1 cellular context compared by ENCODE assay signal in genomic region chr10:5623081-5623748, GRCh38.
TF ChIP-seq lines count a peak whose summit lies in the region.

No MANE protein-coding gene starts in this region.

TF ChIP-seq in K562, 482 proteins besides CTCF, POLR2A, EP300 and RAD21 (continued from another document and continues in another):
- TF ChIP-seq, protein P1, sequence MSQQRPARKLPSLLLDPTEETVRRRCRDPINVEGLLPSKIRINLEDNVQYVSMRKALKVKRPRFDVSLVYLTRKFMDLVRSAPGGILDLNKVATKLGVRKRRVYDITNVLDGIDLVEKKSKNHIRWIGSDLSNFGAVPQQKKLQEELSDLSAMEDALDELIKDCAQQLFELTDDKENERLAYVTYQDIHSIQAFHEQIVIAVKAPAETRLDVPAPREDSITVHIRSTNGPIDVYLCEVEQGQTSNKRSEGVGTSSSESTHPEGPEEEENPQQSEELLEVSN (IDR thresholded peaks at IDR 0.05; ENCODE audit: borderline replicate concordance in 1 of 2, extremely low read depth in 1 of 2, insufficient read depth in 1 of 2, insufficient read length in 1 of 2, low read depth in 1 of 2, low read length in 1 of 2, poor library complexity in 1 of 2, severe bottlenecking in 1 of 2): peak in 1 of 2 experiments; percentile 19
- TF ChIP-seq GATAD2A (IDR thresholded peaks at IDR 0.05) (0 out of 2 replicates have a peak, but pooled peaks have one; percentile 66), ESRRA (IDR thresholded peaks at IDR 0.05; ENCODE audit: borderline replicate concordance, low read depth) (0 out of 2 replicates have a peak, but pooled peaks have one; percentile 11), ELF2 (CRISPR knock-in tag; IDR thresholded peaks at IDR 0.05) (no peak), MBD2 (IDR thresholded peaks at IDR 0.05; ENCODE audit: borderline replicate concordance, low read depth) (no peak), HDGF (IDR thresholded peaks at IDR 0.05) (0 out of 2 replicates have a peak, but pooled peaks have one; percentile 40), SMC3 (conservative IDR thresholded peaks at IDR 0.05; ENCODE audit: insufficient read depth, low read depth, low read length) (peak; percentile 95), HNRNPK (IDR thresholded peaks at IDR 0.05; ENCODE audit: low read depth, low read length, poor library complexity, severe bottlenecking) (no peak), NBN (IDR thresholded peaks at IDR 0.05; ENCODE audit: low read depth) (no peak), POLR2H (tag; IDR thresholded peaks at IDR 0.05; ENCODE audit: low read depth) (no peak), SETDB1 (IDR thresholded peaks at IDR 0.05; ENCODE audit: low read length) (no peak), NEUROD1 (IDR thresholded peaks at IDR 0.05; ENCODE audit: borderline replicate concordance, low read depth, low read length, partially characterized antibody) (no peak), SIN3B (IDR thresholded peaks at IDR 0.05; ENCODE audit: low read depth) (no peak), FOXM1 (IDR thresholded peaks at IDR 0.05; ENCODE audit: low read depth) (no peak), FOXM1 (CRISPR knock-in tag; IDR thresholded peaks at IDR 0.05; ENCODE audit: low read depth) (no peak), ZNF175 (CRISPR knock-in tag; IDR thresholded peaks at IDR 0.05; ENCODE audit: low read depth) (no peak), ZNF263 (CRISPR knock-in tag; IDR thresholded peaks at IDR 0.05; ENCODE audit: borderline replicate concordance) (no peak), SP2 (IDR thresholded peaks at IDR 0.05; ENCODE audit: extremely low read depth, low read depth, low read length, poor library complexity, severe bottlenecking) (no peak), STAG1 (CRISPR knock-in tag; IDR thresholded peaks at IDR 0.05; ENCODE audit: borderline replicate concordance) (peak; percentile 97), ARID3B (CRISPR knock-in tag; IDR thresholded peaks at IDR 0.05; ENCODE audit: borderline replicate concordance) (peak; percentile 80; the same call in 1 of the 2 replicates), THRA (IDR thresholded peaks at IDR 0.05) (no peak), ZMIZ1 (IDR thresholded peaks at IDR 0.05; ENCODE audit: low read depth in 2 of 2, low read length in 2 of 2) (0 out of 4 replicates have a peak, but pooled peaks of 1 of the 2 experiments have one; percentile 35), TCF3 (CRISPR knock-in tag; IDR thresholded peaks at IDR 0.05) (peak; percentile 40; the same call in 1 of the 2 replicates), ZFPM2 (CRISPR knock-in tag; IDR thresholded peaks at IDR 0.05) (no peak), XRCC5 (IDR thresholded peaks at IDR 0.05; ENCODE audit: low read depth, low read length) (no peak), CXXC5 (CRISPR knock-in tag; IDR thresholded peaks at IDR 0.05) (peak; percentile 38; the same call in 1 of the 2 replicates), POLR2B (IDR thresholded peaks at IDR 0.05; ENCODE audit: low read depth, partially characterized antibody) (no peak), MTA3 (IDR thresholded peaks at IDR 0.05; ENCODE audit: borderline replicate concordance) (peak; percentile 44; the same call in 1 of the 2 replicates), PPARD (CRISPR knock-in tag; IDR thresholded peaks at IDR 0.05) (no peak), SP1 (CRISPR knock-in tag; IDR thresholded peaks at IDR 0.05) (peak; percentile 44; the same call in 1 of the 2 replicates), CBX5 (IDR thresholded peaks at IDR 0.05; ENCODE audit: borderline replicate concordance, low read depth) (no peak)
- TF ChIP-seq, protein P2, sequence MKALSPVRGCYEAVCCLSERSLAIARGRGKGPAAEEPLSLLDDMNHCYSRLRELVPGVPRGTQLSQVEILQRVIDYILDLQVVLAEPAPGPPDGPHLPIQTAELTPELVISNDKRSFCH (CRISPR knock-in tag; IDR thresholded peaks at IDR 0.05): no peak
- TF ChIP-seq, protein P2 (tag; IDR thresholded peaks at IDR 0.05): peak; percentile 56; the same call in 1 of the 2 replicates
- TF ChIP-seq, protein P3, sequence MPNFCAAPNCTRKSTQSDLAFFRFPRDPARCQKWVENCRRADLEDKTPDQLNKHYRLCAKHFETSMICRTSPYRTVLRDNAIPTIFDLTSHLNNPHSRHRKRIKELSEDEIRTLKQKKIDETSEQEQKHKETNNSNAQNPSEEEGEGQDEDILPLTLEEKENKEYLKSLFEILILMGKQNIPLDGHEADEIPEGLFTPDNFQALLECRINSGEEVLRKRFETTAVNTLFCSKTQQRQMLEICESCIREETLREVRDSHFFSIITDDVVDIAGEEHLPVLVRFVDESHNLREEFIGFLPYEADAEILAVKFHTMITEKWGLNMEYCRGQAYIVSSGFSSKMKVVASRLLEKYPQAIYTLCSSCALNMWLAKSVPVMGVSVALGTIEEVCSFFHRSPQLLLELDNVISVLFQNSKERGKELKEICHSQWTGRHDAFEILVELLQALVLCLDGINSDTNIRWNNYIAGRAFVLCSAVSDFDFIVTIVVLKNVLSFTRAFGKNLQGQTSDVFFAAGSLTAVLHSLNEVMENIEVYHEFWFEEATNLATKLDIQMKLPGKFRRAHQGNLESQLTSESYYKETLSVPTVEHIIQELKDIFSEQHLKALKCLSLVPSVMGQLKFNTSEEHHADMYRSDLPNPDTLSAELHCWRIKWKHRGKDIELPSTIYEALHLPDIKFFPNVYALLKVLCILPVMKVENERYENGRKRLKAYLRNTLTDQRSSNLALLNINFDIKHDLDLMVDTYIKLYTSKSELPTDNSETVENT (CRISPR knock-in tag; IDR thresholded peaks at IDR 0.05): no peak
- TF ChIP-seq, protein P4, sequence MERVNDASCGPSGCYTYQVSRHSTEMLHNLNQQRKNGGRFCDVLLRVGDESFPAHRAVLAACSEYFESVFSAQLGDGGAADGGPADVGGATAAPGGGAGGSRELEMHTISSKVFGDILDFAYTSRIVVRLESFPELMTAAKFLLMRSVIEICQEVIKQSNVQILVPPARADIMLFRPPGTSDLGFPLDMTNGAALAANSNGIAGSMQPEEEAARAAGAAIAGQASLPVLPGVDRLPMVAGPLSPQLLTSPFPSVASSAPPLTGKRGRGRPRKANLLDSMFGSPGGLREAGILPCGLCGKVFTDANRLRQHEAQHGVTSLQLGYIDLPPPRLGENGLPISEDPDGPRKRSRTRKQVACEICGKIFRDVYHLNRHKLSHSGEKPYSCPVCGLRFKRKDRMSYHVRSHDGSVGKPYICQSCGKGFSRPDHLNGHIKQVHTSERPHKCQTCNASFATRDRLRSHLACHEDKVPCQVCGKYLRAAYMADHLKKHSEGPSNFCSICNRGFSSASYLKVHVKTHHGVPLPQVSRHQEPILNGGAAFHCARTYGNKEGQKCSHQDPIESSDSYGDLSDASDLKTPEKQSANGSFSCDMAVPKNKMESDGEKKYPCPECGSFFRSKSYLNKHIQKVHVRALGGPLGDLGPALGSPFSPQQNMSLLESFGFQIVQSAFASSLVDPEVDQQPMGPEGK (CRISPR knock-in tag; IDR thresholded peaks at IDR 0.05; ENCODE audit: borderline replicate concordance): no peak
- TF ChIP-seq, protein P5, sequence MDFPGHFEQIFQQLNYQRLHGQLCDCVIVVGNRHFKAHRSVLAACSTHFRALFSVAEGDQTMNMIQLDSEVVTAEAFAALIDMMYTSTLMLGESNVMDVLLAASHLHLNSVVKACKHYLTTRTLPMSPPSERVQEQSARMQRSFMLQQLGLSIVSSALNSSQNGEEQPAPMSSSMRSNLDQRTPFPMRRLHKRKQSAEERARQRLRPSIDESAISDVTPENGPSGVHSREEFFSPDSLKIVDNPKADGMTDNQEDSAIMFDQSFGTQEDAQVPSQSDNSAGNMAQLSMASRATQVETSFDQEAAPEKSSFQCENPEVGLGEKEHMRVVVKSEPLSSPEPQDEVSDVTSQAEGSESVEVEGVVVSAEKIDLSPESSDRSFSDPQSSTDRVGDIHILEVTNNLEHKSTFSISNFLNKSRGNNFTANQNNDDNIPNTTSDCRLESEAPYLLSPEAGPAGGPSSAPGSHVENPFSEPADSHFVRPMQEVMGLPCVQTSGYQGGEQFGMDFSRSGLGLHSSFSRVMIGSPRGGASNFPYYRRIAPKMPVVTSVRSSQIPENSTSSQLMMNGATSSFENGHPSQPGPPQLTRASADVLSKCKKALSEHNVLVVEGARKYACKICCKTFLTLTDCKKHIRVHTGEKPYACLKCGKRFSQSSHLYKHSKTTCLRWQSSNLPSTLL (IDR thresholded peaks at IDR 0.05): no peak
- TF ChIP-seq, protein P6, sequence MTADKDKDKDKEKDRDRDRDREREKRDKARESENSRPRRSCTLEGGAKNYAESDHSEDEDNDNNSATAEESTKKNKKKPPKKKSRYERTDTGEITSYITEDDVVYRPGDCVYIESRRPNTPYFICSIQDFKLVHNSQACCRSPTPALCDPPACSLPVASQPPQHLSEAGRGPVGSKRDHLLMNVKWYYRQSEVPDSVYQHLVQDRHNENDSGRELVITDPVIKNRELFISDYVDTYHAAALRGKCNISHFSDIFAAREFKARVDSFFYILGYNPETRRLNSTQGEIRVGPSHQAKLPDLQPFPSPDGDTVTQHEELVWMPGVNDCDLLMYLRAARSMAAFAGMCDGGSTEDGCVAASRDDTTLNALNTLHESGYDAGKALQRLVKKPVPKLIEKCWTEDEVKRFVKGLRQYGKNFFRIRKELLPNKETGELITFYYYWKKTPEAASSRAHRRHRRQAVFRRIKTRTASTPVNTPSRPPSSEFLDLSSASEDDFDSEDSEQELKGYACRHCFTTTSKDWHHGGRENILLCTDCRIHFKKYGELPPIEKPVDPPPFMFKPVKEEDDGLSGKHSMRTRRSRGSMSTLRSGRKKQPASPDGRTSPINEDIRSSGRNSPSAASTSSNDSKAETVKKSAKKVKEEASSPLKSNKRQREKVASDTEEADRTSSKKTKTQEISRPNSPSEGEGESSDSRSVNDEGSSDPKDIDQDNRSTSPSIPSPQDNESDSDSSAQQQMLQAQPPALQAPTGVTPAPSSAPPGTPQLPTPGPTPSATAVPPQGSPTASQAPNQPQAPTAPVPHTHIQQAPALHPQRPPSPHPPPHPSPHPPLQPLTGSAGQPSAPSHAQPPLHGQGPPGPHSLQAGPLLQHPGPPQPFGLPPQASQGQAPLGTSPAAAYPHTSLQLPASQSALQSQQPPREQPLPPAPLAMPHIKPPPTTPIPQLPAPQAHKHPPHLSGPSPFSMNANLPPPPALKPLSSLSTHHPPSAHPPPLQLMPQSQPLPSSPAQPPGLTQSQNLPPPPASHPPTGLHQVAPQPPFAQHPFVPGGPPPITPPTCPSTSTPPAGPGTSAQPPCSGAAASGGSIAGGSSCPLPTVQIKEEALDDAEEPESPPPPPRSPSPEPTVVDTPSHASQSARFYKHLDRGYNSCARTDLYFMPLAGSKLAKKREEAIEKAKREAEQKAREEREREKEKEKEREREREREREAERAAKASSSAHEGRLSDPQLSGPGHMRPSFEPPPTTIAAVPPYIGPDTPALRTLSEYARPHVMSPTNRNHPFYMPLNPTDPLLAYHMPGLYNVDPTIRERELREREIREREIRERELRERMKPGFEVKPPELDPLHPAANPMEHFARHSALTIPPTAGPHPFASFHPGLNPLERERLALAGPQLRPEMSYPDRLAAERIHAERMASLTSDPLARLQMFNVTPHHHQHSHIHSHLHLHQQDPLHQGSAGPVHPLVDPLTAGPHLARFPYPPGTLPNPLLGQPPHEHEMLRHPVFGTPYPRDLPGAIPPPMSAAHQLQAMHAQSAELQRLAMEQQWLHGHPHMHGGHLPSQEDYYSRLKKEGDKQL (CRISPR knock-in tag; IDR thresholded peaks at IDR 0.05; ENCODE audit: borderline replicate concordance): no peak
- TF ChIP-seq, protein P7, sequence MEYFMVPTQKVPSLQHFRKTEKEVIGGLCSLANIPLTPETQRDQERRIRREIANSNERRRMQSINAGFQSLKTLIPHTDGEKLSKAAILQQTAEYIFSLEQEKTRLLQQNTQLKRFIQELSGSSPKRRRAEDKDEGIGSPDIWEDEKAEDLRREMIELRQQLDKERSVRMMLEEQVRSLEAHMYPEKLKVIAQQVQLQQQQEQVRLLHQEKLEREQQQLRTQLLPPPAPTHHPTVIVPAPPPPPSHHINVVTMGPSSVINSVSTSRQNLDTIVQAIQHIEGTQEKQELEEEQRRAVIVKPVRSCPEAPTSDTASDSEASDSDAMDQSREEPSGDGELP (CRISPR knock-in tag; IDR thresholded peaks at IDR 0.05; ENCODE audit: borderline replicate concordance): peak; percentile 94
